Comparison of ENCODE assay signal across 11 cellular contexts in the genomic region with DNA sequence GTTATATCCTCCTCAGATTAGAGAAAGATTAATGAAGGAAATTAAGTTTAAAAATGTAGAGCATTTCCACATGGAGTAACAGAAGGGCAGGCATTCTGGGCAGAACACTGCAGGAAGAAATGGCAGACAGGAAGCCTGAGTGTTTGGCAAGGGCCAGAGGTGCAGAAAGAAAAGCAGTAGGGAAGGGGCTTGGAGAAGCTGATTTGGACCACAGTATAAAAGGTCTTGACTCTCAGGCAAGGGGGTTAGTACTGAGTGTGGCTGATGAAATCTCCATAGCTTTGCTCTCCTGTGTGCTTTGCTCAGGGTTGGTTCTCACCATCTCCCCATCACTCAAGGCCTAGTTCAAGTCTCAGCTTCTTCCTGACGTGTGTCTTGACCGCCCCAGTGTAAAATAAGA.
A peak's percentile ranks its signal among the peaks of the same experiment; 100 is the strongest.
DNase-seq lines count a peak whose midpoint lies in the region; ATAC-seq, FAIRE-seq and TF ChIP-seq lines count a peak whose summit lies in the region.
"Had no signal": no experiment of that assay in that cellular context is flagged by ENCODE, and none has a peak within 500 bp of the region (broad histone marks: within the 10 kb centered on the region; RNA-seq: fewer than 3 reads in every experiment).

No MANE protein-coding gene starts in this region.

- TF ChIP-seq CTCF in heart left ventricle (IDR thresholded peaks at IDR 0.05), result no peak
- no peak for TF ChIP-seq CTCF in upper lobe of left lung (IDR thresholded peaks at IDR 0.05)
- TF ChIP-seq CTCF in HepG2 (CRISPR knock-in tag; IDR thresholded peaks at IDR 0.05), result no peak

- H3K4me3 ChIP-seq in heart left ventricle, result no peak overlapping the region
- H3K4me3 ChIP-seq in mesenchymal stem cell (ENCODE audit: insufficient read depth in 1 of 2, low read depth in 1 of 2, low read length in 2 of 2), result no peak overlapping the region
- H3K4me3 ChIP-seq in upper lobe of left lung, result no peak overlapping the region
- H3K4me3 ChIP-seq in HepG2 (replicated peaks in 1 of 3; ENCODE audit: insufficient read depth in 1 of 3, low read depth in 2 of 3, low read length in 3 of 3), result no peak overlapping the region
- H3K4me3 ChIP-seq in HAP-1, result no peak overlapping the region

- in situ Hi-C loops in HepG2 (cut with HindIII; ENCODE audit: extremely low pct_ligation_motif_present, low pct_unique_long_range_greater_than_20kb) (no loop called here), HAP-1 (cut with MboI; ENCODE audit: low sequenced_read_pairs) (no loop called here)

- peaks cover 57% of the 10 kb centered on the region for H3K4me1 Mint-ChIP-seq in activated naive CD8-positive, alpha-beta T cell (ENCODE audit: low read depth)

- POLR2A ChIA-PET in HepG2 (lab: Yijun Ruan, JAX), result no interaction called here

- H3K36me3 ChIP-seq in heart left ventricle (peaks cover 0 to 47% (median 14%) of the 10 kb centered on the region in 9 donors), mesenchymal stem cell (ENCODE audit: control insufficient read depth in 1 of 2, insufficient read depth in 2 of 2, low read depth in 1 of 2, low read length in 2 of 2) (peaks cover 13 to 66% of the 10 kb centered on the region in 2 experiments), upper lobe of left lung (peaks cover 0 to 32% (median 6%) of the 10 kb centered on the region in 4 donors), HepG2 (replicated peaks in 1 of 2; ENCODE audit: control insufficient read depth in 1 of 2, insufficient read depth in 2 of 2, low read length in 2 of 2) (peaks cover 7 to 39% of the 10 kb centered on the region in 2 experiments), HAP-1 (replicated peaks) (0 out of 2 replicates have a peak, but pooled peaks cover 3% of the 10 kb centered on the region)

- no peak overlapping the region for H2BK15ac ChIP-seq in mesenchymal stem cell (ENCODE audit: low read depth, poor library complexity, severe bottlenecking)

- no peak overlapping the region for H4K91ac ChIP-seq in mesenchymal stem cell (ENCODE audit: low read length)

- H3K4me1 ChIP-seq in heart left ventricle, result peaks cover 15 to 84% (median 57%) of the 10 kb centered on the region in 12 donors
- H3K4me1 ChIP-seq in mesenchymal stem cell (ENCODE audit: control insufficient read depth, insufficient read depth, low read depth, low read length), result peaks cover 9% of the 10 kb centered on the region
- peaks cover 38 to 53% (median 43%) of the 10 kb centered on the region in 4 donors for H3K4me1 ChIP-seq in upper lobe of left lung
- peaks cover 23% of the 10 kb centered on the region for H3K4me1 ChIP-seq in HepG2 (ENCODE audit: insufficient read depth, low read length)
- H3K4me1 ChIP-seq in HAP-1, result peaks cover 6% of the 10 kb centered on the region; the same call in 1 of the 2 replicates

- DNase-seq in heart left ventricle, result no peak
- DNase-seq in Right ventricle myocardium inferior (ENCODE audit: missing footprints), result no peak
- DNase-seq in mesenchymal stem cell, result no peak
- DNase-seq in upper lobe of left lung, result no peak
- no peak for DNase-seq in HepG2 (ENCODE audit: low spot score)
- DNase-seq in HAP-1 (ENCODE audit: low spot score in 2 of 2), result no peak
- DNase-seq in middle frontal gyrus (ENCODE audit: extremely low spot score, low spot score), result no peak
- DNase-seq: NCI-H524 had no signal

- H3K36me3 Mint-ChIP-seq in activated naive CD8-positive, alpha-beta T cell, result peaks cover 17% of the 10 kb centered on the region

- intact Hi-C loops in heart left ventricle (cut with DNase I), result no loop called here
- intact Hi-C loops in Right ventricle myocardium inferior (cut with DNase I), result no loop called here
- intact Hi-C loops in HepG2 (cut with micrococcal nuclease; ENCODE audit: unreplicated experiment), result no loop called here

- FAIRE-seq in HepG2 (lab: Jason Lieb, UNC), result no peak
- FAIRE-seq: bronchial epithelial cell had no signal

- H4K8ac ChIP-seq in mesenchymal stem cell (ENCODE audit: low read length), result no peak overlapping the region

- no peaks in the 10 kb centered on the region for H3K27me3 Mint-ChIP-seq in activated naive CD8-positive, alpha-beta T cell

- H3K18ac ChIP-seq in mesenchymal stem cell (ENCODE audit: low read depth in 1 of 2, low read length in 2 of 2), result no peak overlapping the region

- H3K9me3 ChIP-seq in heart left ventricle, result no peaks in the 10 kb centered on the region
- H3K9me3 ChIP-seq in mesenchymal stem cell (ENCODE audit: control insufficient read depth, low read length), result no peaks in the 10 kb centered on the region
- no peaks in the 10 kb centered on the region for H3K9me3 ChIP-seq in upper lobe of left lung
- no peaks in the 10 kb centered on the region for H3K9me3 ChIP-seq in HepG2 (ENCODE audit: low read length)
- H3K9me3 ChIP-seq in HAP-1, result no peaks in the 10 kb centered on the region

- TF ChIP-seq EP300 in upper lobe of left lung (IDR thresholded peaks at IDR 0.05) (no peak), HepG2 (IDR thresholded peaks at IDR 0.05; ENCODE audit: low read depth in 2 of 2, low read length in 2 of 2) (no peak), HepG2 (CRISPR knock-in tag; IDR thresholded peaks at IDR 0.05; ENCODE audit: borderline replicate concordance) (no peak)

- H3K79me2 ChIP-seq in HepG2 (ENCODE audit: insufficient read depth, low read length), result peaks cover 26% of the 10 kb centered on the region

- no peak for ATAC-seq in heart left ventricle
- no peak for ATAC-seq in Right ventricle myocardium inferior
- no peak for ATAC-seq in upper lobe of left lung (ENCODE audit: low FRiP score in 2 of 2)
- ATAC-seq in HepG2, result no peak

- TF ChIP-seq RAD21 in HepG2 (CRISPR knock-in tag; IDR thresholded peaks at IDR 0.05), result no peak

- peak overlapping the region; percentile 84 for H3K27ac Mint-ChIP-seq in activated naive CD8-positive, alpha-beta T cell

- H3K14ac ChIP-seq in mesenchymal stem cell (ENCODE audit: low read length in 2 of 2), result no peak overlapping the region

- H3K4me3 Mint-ChIP-seq in activated naive CD8-positive, alpha-beta T cell, result peak overlapping the region; percentile 66

- H2BK120ac ChIP-seq in mesenchymal stem cell (ENCODE audit: low read depth, low read length), result no peak overlapping the region

- H2AK5ac ChIP-seq in mesenchymal stem cell (ENCODE audit: low read length, severe bottlenecking), result no peak overlapping the region

- no peak overlapping the region for H2BK5ac ChIP-seq in mesenchymal stem cell (ENCODE audit: low read depth, low read length, poor library complexity, severe bottlenecking)

- no peak for TF ChIP-seq POLR2A in heart left ventricle (IDR thresholded peaks at IDR 0.05)
- no peak for TF ChIP-seq POLR2A in upper lobe of left lung (IDR thresholded peaks at IDR 0.05)
- TF ChIP-seq POLR2A in HepG2 (IDR thresholded peaks at IDR 0.05; ENCODE audit: insufficient read depth in 1 of 2, low read depth in 2 of 2, low read length in 2 of 2), result no peak

- no peak overlapping the region for H3K23ac ChIP-seq in mesenchymal stem cell (ENCODE audit: low read length in 2 of 2)

- peaks cover 22% of the 10 kb centered on the region for H4K20me1 ChIP-seq in HepG2 (ENCODE audit: insufficient read depth, low read length)

- peaks cover 15% of the 10 kb centered on the region for H3K79me1 ChIP-seq in mesenchymal stem cell (replicated peaks; ENCODE audit: low read length, poor library complexity, severe bottlenecking)

- H2AFZ ChIP-seq in mesenchymal stem cell (ENCODE audit: low read depth, low read length), result no peak overlapping the region
- H2AFZ ChIP-seq in HepG2 (ENCODE audit: low read length), result no peak overlapping the region

- no peak overlapping the region for H3K4ac ChIP-seq in mesenchymal stem cell (ENCODE audit: low read depth in 1 of 2, low read length in 2 of 2)

- WGBS in heart left ventricle, 4 donors, result 94 to 98% (median 97%) methylated on average over 2 of the region's 2 CpGs
- 98% methylated on average over 2 of the region's 2 CpGs for WGBS in mesenchymal stem cell
- 96 to 97% methylated on average over 2 of the region's 2 CpGs for whole genome bisulfite sequencing in upper lobe of left lung, 2 donors
- WGBS in HepG2 (ENCODE audit: low lambda C conversion rate), result 96% methylated on average over 2 of the region's 2 CpGs

- peak overlapping the region; percentile 79 for H3K9ac ChIP-seq in mesenchymal stem cell (ENCODE audit: low read length)
- H3K9ac ChIP-seq in HepG2 (ENCODE audit: insufficient read depth, low read depth, low read length), result no peak overlapping the region

- H2BK12ac ChIP-seq in mesenchymal stem cell (ENCODE audit: low read length in 2 of 2), result no peak overlapping the region

- no peaks in the 10 kb centered on the region for H3K9me3 Mint-ChIP-seq in activated naive CD8-positive, alpha-beta T cell (ENCODE audit: low read depth)

- CTCF ChIA-PET in HepG2 (lab: Yijun Ruan, JAX; ENCODE audit: low intra/inter-chr PET ratio, low total read pairs), result no interaction called here

- H3K27ac ChIP-seq in heart left ventricle, result peak overlapping the region; percentile 68 to 87 (median 76)
- H3K27ac ChIP-seq in mesenchymal stem cell (ENCODE audit: low read length, poor library complexity, severe bottlenecking), result peak overlapping the region; percentile 72
- peak overlapping the region in 3 of 4 donors; percentile 43 to 68 (median 58) for H3K27ac ChIP-seq in upper lobe of left lung
- H3K27ac ChIP-seq in HepG2 (ENCODE audit: extremely low read length, insufficient read depth, low read length), result no peak overlapping the region
- H3K27ac ChIP-seq: VCaP had no signal

- BruUV-seq in HepG2 (replicated peaks; lab: Mats Ljungman, UMichigan), result no TSS peak

- H3K4me2 ChIP-seq in mesenchymal stem cell (ENCODE audit: low read length, poor library complexity, severe bottlenecking) (no peak overlapping the region), HepG2 (ENCODE audit: low read depth, low read length) (no peak overlapping the region)

- H3K27me3 ChIP-seq in heart left ventricle, result no peaks in the 10 kb centered on the region
- no peaks in the 10 kb centered on the region for H3K27me3 ChIP-seq in mesenchymal stem cell (ENCODE audit: control insufficient read depth in 1 of 2, insufficient read depth in 1 of 2, low read length in 2 of 2)
- no peaks in the 10 kb centered on the region for H3K27me3 ChIP-seq in upper lobe of left lung
- no peaks in the 10 kb centered on the region for H3K27me3 ChIP-seq in HepG2 (ENCODE audit: control insufficient read depth in 1 of 2, insufficient read depth in 2 of 2, low read length in 2 of 2)
- no peaks in the 10 kb centered on the region for H3K27me3 ChIP-seq in HAP-1 (ENCODE audit: low read depth)
